In the genomic region with DNA sequence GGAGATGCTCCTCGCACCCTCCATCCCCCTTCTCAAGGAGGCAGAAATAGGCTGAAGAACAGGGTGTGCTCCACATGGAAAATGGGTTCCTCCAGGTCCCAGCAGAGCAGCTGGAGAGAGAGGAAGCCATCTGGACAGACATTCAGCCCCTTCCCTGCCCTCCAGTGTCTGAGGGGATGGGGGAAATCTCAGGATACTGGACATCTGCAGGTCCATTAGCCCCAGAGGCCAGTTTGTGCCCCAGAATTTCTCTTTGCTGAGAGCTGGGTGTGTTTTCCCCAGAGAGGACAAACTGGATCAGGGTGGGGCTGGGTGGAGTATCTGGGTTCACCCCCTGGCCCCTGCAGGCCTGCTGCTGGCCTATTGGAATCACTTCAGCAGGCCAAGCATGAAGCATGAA, we compare ENCODE assay signal across 15 cellular contexts. TPM values are rescaled to one million over a fixed set of nuclear protein-coding genes. Genes with fewer than 3 reads are reported as not detected.
A peak's percentile ranks its signal among the peaks of the same experiment; 100 is the strongest.
DNase-seq lines count a peak whose midpoint lies in the region; ATAC-seq and TF ChIP-seq lines count a peak whose summit lies in the region.
"Had no signal": no experiment of that assay in that cellular context is flagged by ENCODE, and none has a peak within 500 bp of the region (broad histone marks: within the 10 kb centered on the region; RNA-seq: fewer than 3 reads in every experiment).

No MANE protein-coding gene starts in this region.

- TF ChIP-seq CTCF in Peyer's patch (IDR thresholded peaks at IDR 0.05) (no peak), transverse colon (IDR thresholded peaks at IDR 0.05) (no peak)

- no peak overlapping the region for H3K4me3 ChIP-seq in Peyer's patch
- no peak overlapping the region for H3K4me3 ChIP-seq in transverse colon
- H3K4me3 ChIP-seq: GM12878 had no signal

- H3K4me1 ChIP-seq in Peyer's patch: peaks cover 0 to 12% (median 0%) of the 10 kb centered on the region in 4 donors
- H3K4me1 ChIP-seq in transverse colon: peaks cover 0 to 55% (median 32%) of the 10 kb centered on the region in 4 donors

- H3K27ac ChIP-seq in Peyer's patch: peak overlapping the region in 1 of 4 donors; percentile 19
- peak overlapping the region in 3 of 4 donors; percentile 2 to 62 (median 40) for H3K27ac ChIP-seq in transverse colon
- H3K27ac ChIP-seq: 22Rv1 had no signal

- H3K36me3 ChIP-seq in Peyer's patch: no peaks in the 10 kb centered on the region
- no peaks in the 10 kb centered on the region for H3K36me3 ChIP-seq in transverse colon

- ATAC-seq in HG03025 (IDR thresholded peaks at IDR 0.05; ENCODE audit: low FRiP score, unreplicated experiment): no peak
- ATAC-seq: GM12878, HCT116, HepG2 had no signal

- in situ Hi-C loops in transverse colon (cut with MboI; ENCODE audit: low pct_ligation_motif_present in 1 of 4, low pct_unique_long_range_greater_than_20kb in 1 of 4, low sequenced_read_pairs in 3 of 4): no loop called here

- intact Hi-C loops in transverse colon (cut with DNase I; ENCODE audit: low total_unique reads): no loop called here

- H3K27me3 ChIP-seq in Peyer's patch (no peaks in the 10 kb centered on the region), transverse colon (no peaks in the 10 kb centered on the region)

- TF ChIP-seq POLR2A in Peyer's patch (IDR thresholded peaks at IDR 0.05) (no peak), transverse colon (IDR thresholded peaks at IDR 0.05) (no peak)

- WGBS in transverse colon (ENCODE audit: low coverage in 1 of 2), 2 donors: 80% methylated on average over 1 of the region's 1 CpG; no CpG with 5 or more reads in 1 of the 2 donors

- peak; percentile 14 for DNase-seq in DMS 273 (lab: John Stamatoyannopoulos, UW; ENCODE audit: unreplicated experiment)
- DNase-seq in DMS 273 treated with DMSO at 0.1 percent for 48 hours (lab: John Stamatoyannopoulos, UW): no peak
- peak in 2 of 3 donors; percentile 25 to 50 for DNase-seq in Peyer's patch
- DNase-seq in mesenteric fat pad (ENCODE audit: low spot score): peak; percentile 30
- DNase-seq in transverse colon: peak; percentile 49
- DNase-seq in SHP77 (lab: John Stamatoyannopoulos, UW): no peak
- DNase-seq: CD4-positive, CD25-positive, alpha-beta regulatory T cell; DMS79 had no signal

- H3K9me3 ChIP-seq in Peyer's patch: no peaks in the 10 kb centered on the region
- no peaks in the 10 kb centered on the region for H3K9me3 ChIP-seq in transverse colon

- TF ChIP-seq EP300 in transverse colon (IDR thresholded peaks at IDR 0.05; ENCODE audit: low read depth): no peak

RNA-seq across cellular contexts. Expression of gene FAM3D, which starts 4.7 kb away (rescaled TPM):
- 100 to 1,000 TPM in 3 of 4 donors, 10 to 100 TPM in 1; 47.0 to 200 (median 135) TPM for total RNA-seq in Peyer's patch
- total RNA-seq in mesenteric fat pad: 0.51 TPM
- 100 to 1,000 TPM; 243 to 431 (median 364) TPM for total RNA-seq in transverse colon
- total RNA-seq: A673; CD4-positive, CD25-positive, alpha-beta regulatory T cell; G401; GM12878; HepG2 had no signal

Comparison
In these comparisons a context has a peak if more than half of its experiments do, and no peak if none do; other contexts are left out.
1. DNase-seq: peak in DMS 273 (single experiment), Peyer's patch (2 of 3), mesenteric fat pad (single experiment) and transverse colon (single experiment); none in DMS 273 treated with DMSO at 0.1 percent for 48 hours (single experiment) and SHP77 (0 of 2).
2. RNA of gene FAM3D, which starts 4.7 kb away (total RNA-seq): 243 to 431 TPM in transverse colon and 47.0 to 200 TPM in Peyer's patch; 0.51 TPM in mesenteric fat pad (single experiment); every median in the first group is over 10 times any median in the second.